In the genomic region with DNA sequence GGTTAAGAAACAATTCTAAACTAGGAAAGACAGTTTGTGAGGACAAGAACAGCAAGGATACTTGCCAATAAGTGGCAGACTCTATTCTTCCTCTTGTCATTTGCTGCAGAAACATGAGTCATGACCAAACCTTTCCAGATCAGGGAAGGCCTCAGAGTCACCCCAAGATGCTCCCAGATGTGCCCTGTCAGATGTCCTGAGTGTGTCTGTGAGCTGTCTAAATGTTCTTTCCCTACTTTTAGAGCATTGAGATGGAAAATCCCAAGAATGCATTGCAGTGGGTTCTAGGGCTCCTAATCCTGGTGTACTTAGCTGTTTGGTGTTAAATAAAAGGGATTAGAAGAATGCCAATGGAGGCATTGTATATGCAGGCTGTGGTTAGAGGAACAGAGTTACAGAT, we compare ENCODE assay signal across 20 cellular contexts. TPM values are rescaled to one million over a fixed set of nuclear protein-coding genes. Genes with fewer than 3 reads are reported as not detected.
DNase-seq lines count a peak whose midpoint lies in the region; ATAC-seq, FAIRE-seq and TF ChIP-seq lines count a peak whose summit lies in the region.
"Had no signal": no experiment of that assay in that cellular context is flagged by ENCODE, and none has a peak within 500 bp of the region (broad histone marks: within the 10 kb centered on the region; RNA-seq: fewer than 3 reads in every experiment).

No MANE protein-coding gene starts in this region.

- no peak overlapping the region for H4K8ac ChIP-seq in trophoblast cell (ENCODE audit: low read depth, low read length)

- no peaks in the 10 kb centered on the region for H3K79me1 ChIP-seq in trophoblast cell (ENCODE audit: low read length)

- intact Hi-C loops in left ventricle myocardium inferior (cut with micrococcal nuclease): no loop called here

- H3K4ac ChIP-seq in trophoblast cell (ENCODE audit: low read depth, low read length): no peak overlapping the region

- H3K4me2 ChIP-seq in trophoblast cell (ENCODE audit: low read length): no peak overlapping the region

- DNase-seq in NCI-H82 (lab: John Stamatoyannopoulos, UW) (peak; percentile 54), NCI-H82 treated with DMSO at 0.1 percent for 48 hours (lab: John Stamatoyannopoulos, UW; ENCODE audit: unreplicated experiment) (no peak), left ventricle myocardium inferior (peak; percentile 18), trophoblast cell (no peak), GM12892 (ENCODE audit: insufficient read length) (no peak), epidermal melanocyte (ENCODE audit: insufficient read length, low spot score) (no peak), glomerular visceral epithelial cell (ENCODE audit: extremely low spot score) (no peak)
- DNase-seq: CD4-positive, alpha-beta memory T cell; DMS79; NCI-H187 treated with DMSO at 0.1 percent for 48 hours; NCI-H345; NCI-H526; SIG-M5 had no signal

- FAIRE-seq in GM12892 (lab: Jason Lieb, UNC): no peak
- FAIRE-seq: D721Med, HTR-8/SVneo had no signal

- no peak overlapping the region for H3K14ac ChIP-seq in trophoblast cell (ENCODE audit: low read length)

- H2BK12ac ChIP-seq in trophoblast cell (ENCODE audit: low read length): no peak overlapping the region

- H3K4me3 ChIP-seq in left ventricle myocardium inferior (no peak overlapping the region), trophoblast cell (ENCODE audit: low read depth, low read length) (no peak overlapping the region)
- H3K4me3 ChIP-seq: HAP-1 had no signal

- no peak for TF ChIP-seq POLR2A in GM12892 (IDR thresholded peaks at IDR 0.05; ENCODE audit: low read depth, low read length)

- H3K79me2 ChIP-seq in trophoblast cell (ENCODE audit: control insufficient read depth, insufficient read depth, low read length, poor library complexity): no peaks in the 10 kb centered on the region

- H3K9ac ChIP-seq in trophoblast cell (ENCODE audit: low read length): no peak overlapping the region

- H3K27me3 ChIP-seq in left ventricle myocardium inferior (ENCODE audit: low read depth) (no peaks in the 10 kb centered on the region), trophoblast cell (ENCODE audit: insufficient read depth, low read length) (no peaks in the 10 kb centered on the region)

- peak overlapping the region; percentile 66 for H3K27ac ChIP-seq in left ventricle myocardium inferior (replicated peaks)
- H3K27ac ChIP-seq in trophoblast cell (ENCODE audit: low read depth, low read length): peak overlapping the region; percentile 1
- H3K27ac ChIP-seq: 22Rv1, HL-60 had no signal

- no peak for TF ChIP-seq CTCF in left ventricle myocardium inferior (IDR thresholded peaks at IDR 0.05; ENCODE audit: borderline replicate concordance)

- no peak overlapping the region for H2AFZ ChIP-seq in trophoblast cell (ENCODE audit: insufficient read depth, low read length, poor library complexity)

- H3K18ac ChIP-seq in trophoblast cell (ENCODE audit: low read length): no peak overlapping the region

- no peak overlapping the region for H4K12ac ChIP-seq in trophoblast cell (ENCODE audit: low read depth, low read length)

- H2BK120ac ChIP-seq in trophoblast cell (ENCODE audit: insufficient read depth, low read length, poor library complexity): no peak overlapping the region

- H3K4me1 ChIP-seq in left ventricle myocardium inferior: peaks cover 3% of the 10 kb centered on the region
- peaks cover 0 to 7% of the 10 kb centered on the region in 2 experiments for H3K4me1 ChIP-seq in trophoblast cell (ENCODE audit: control insufficient read depth in 1 of 2, insufficient read depth in 2 of 2, low read length in 2 of 2)
- H3K4me1 ChIP-seq: HAP-1 had no signal

- H3K36me3 ChIP-seq in left ventricle myocardium inferior: no peaks in the 10 kb centered on the region
- no peaks in the 10 kb centered on the region for H3K36me3 ChIP-seq in trophoblast cell (ENCODE audit: control insufficient read depth in 1 of 2, insufficient read depth in 2 of 2, low read length in 2 of 2)
- H3K36me3 ChIP-seq: HAP-1 had no signal

- H3K23ac ChIP-seq in trophoblast cell (ENCODE audit: low read length): no peak overlapping the region

- H3K9me3 ChIP-seq in left ventricle myocardium inferior (replicated peaks) (peaks cover 8% of the 10 kb centered on the region), trophoblast cell (ENCODE audit: insufficient read depth, low read depth, low read length) (no peaks in the 10 kb centered on the region)
- H3K9me3 ChIP-seq: HAP-1 had no signal

- no peak overlapping the region for H4K91ac ChIP-seq in trophoblast cell (ENCODE audit: low read depth, low read length)

- no peak for ATAC-seq in HG02840 (IDR thresholded peaks at IDR 0.05; ENCODE audit: low FRiP score, unreplicated experiment)

- no peak overlapping the region for H2AK5ac ChIP-seq in trophoblast cell (ENCODE audit: low read length)

- H2BK5ac ChIP-seq in trophoblast cell (ENCODE audit: low read depth, low read length, poor library complexity): peak overlapping the region; percentile 19

RNA-seq across cellular contexts. Expression of gene KIAA0040, which starts 57.5 kb away (rescaled TPM):
- 12.8 TPM for total RNA-seq in left ventricle myocardium inferior
- polyA plus RNA-seq in trophoblast cell (2013): 101 and 110 TPM in 2 replicates
- 11.6 TPM for polyA plus RNA-seq in GM12892 (2012; ENCODE audit: missing spikeins)
- total RNA-seq: LHCN-M2 had no signal

Comparison
In these comparisons a context has a peak if more than half of its experiments do, and no peak if none do; other contexts are left out.
1. DNase-seq: peak in NCI-H82 (single experiment) and left ventricle myocardium inferior (single experiment); none in NCI-H82 treated with DMSO at 0.1 percent for 48 hours (single experiment), trophoblast cell (0 of 2), GM12892 (single experiment), epidermal melanocyte (single experiment) and glomerular visceral epithelial cell (single experiment).